8 cellular contexts compared by ENCODE assay signal in the genomic region with DNA sequence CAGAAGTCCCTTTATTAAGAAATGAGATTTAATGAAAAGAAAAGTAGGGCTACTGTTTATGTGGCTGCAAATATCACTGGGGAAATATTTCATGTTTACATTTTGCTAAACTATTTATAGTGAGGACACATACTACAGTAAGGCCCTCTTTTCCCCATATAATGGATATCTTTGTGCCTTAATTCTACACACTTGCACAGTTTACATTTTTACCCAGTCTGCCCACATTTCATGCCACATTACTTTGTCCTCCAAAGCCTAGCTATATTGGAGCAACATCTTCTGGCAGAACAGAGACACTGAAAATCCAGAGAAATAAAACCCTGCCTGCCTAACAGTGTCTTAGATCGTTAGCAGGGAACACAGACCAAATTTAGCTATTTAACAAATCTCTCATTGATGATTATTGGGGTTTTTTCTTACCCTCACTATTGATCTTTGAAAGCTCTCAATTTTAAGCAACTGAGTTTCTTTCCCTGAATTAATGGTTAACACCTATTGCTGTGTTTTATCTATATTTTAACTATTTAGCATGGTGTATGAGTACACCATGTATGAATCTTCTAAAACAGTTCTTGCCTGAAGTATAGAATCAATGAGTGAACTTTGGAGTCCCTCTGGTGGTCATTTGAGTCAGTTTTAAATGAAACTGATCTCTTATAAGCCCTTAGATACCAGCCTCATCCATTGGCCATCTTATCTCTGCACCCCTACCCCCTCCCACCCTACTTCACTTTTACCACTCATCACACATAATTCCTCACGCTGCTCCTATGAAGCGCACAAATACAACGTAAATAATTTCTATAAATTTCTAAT.
DNase-seq lines count a peak whose midpoint lies in the region; ATAC-seq and TF ChIP-seq lines count a peak whose summit lies in the region.

No MANE protein-coding gene starts in this region.

- no peaks in the 10 kb centered on the region for H3K9me3 ChIP-seq in Karpas-422 (ENCODE audit: low read length)
- no peaks in the 10 kb centered on the region for H3K9me3 ChIP-seq in CD4-positive, alpha-beta T cell (ENCODE audit: control insufficient read depth, low read length)

- DNase-seq in ELR (ENCODE audit: low read depth) (peak; percentile 74), Karpas-422 (peak; percentile 77), left kidney (ENCODE audit: low read depth, low spot score) (peak; percentile 66)
- DNase-seq in CD4-positive, alpha-beta T cell = no peak
- no peak for DNase-seq in activated T-helper 2 cell treated with anti-CD3 and anti-CD28 coated beads, Interferon-gamma antibody, Interleukin-2, Interleukin-4, amounts not matched to agents 10 μg/mL and 5 μg/mL and 100 μg/mL, durations not matched to agents 14 hours and 24 hours and 36 hours (ENCODE audit: low spot score)

- intact Hi-C loops in CD4-positive, alpha-beta T cell (cut with DNase I, micrococcal nuclease) = loop anchor here in 1 of 2 experiments (2.0 kb wide), 1 partner anchor 1574 kb away; no protein-coding TSS in a partner anchor
- intact Hi-C loops in activated T-helper 2 cell treated with anti-CD3 and anti-CD28 coated beads, Interferon-gamma antibody, Interleukin-2, Interleukin-4, amounts not matched to agents 10 μg/mL and 5 μg/mL and 100 μg/mL, durations not matched to agents 14 hours and 24 hours and 36 hours (cut with micrococcal nuclease) = loop anchor here (5.0 to 10.0 kb wide), 2 partner anchors 101 to 1574 kb away; no protein-coding TSS in a partner anchor

- CTCF ChIA-PET in CD4-positive, alpha-beta T cell (lab: Charles Lee) = no interaction called here

- H2AFZ ChIP-seq in Karpas-422 (ENCODE audit: low read length) = no peak overlapping the region

- no peaks in the 10 kb centered on the region for H3K27me3 ChIP-seq in Karpas-422 (ENCODE audit: low read length)
- H3K27me3 ChIP-seq in CD4-positive, alpha-beta T cell (ENCODE audit: control insufficient read depth, insufficient read depth, low read length) = no peaks in the 10 kb centered on the region

- peak; percentile 65 for TF ChIP-seq CTCF in VCaP (conservative IDR thresholded peaks at IDR 0.05)
- TF ChIP-seq CTCF in CD4-positive, alpha-beta T cell (IDR thresholded peaks at IDR 0.05) = no peak

- H3K4me3 Mint-ChIP-seq in CD4-positive, alpha-beta T cell = no peak overlapping the region
- H3K4me3 Mint-ChIP-seq in activated T-helper 2 cell treated with anti-CD3 and anti-CD28 coated beads, Interferon-gamma antibody, Interleukin-2, Interleukin-4, amounts not matched to agents 10 μg/mL and 5 μg/mL and 100 μg/mL, durations not matched to agents 14 hours and 24 hours and 36 hours (ENCODE audit: low read depth) = no peak overlapping the region

- POLR2A ChIA-PET in CD4-positive, alpha-beta T cell (lab: Charles Lee) = no interaction called here

- H3K4me3 ChIP-seq in Karpas-422 (ENCODE audit: low read length) = no peak overlapping the region

- H3K9me3 Mint-ChIP-seq in CD4-positive, alpha-beta T cell = no peaks in the 10 kb centered on the region
- no peaks in the 10 kb centered on the region for H3K9me3 Mint-ChIP-seq in activated T-helper 2 cell treated with anti-CD3 and anti-CD28 coated beads, Interferon-gamma antibody, Interleukin-2, Interleukin-4, amounts not matched to agents 10 μg/mL and 5 μg/mL and 100 μg/mL, durations not matched to agents 14 hours and 24 hours and 36 hours

- peaks cover 10% of the 10 kb centered on the region for H3K27me3 Mint-ChIP-seq in CD4-positive, alpha-beta T cell
- H3K27me3 Mint-ChIP-seq in activated T-helper 2 cell treated with anti-CD3 and anti-CD28 coated beads, Interferon-gamma antibody, Interleukin-2, Interleukin-4, amounts not matched to agents 10 μg/mL and 5 μg/mL and 100 μg/mL, durations not matched to agents 14 hours and 24 hours and 36 hours (ENCODE audit: low read depth) = peaks cover 11% of the 10 kb centered on the region

- no peaks in the 10 kb centered on the region for H4K20me1 ChIP-seq in Karpas-422 (ENCODE audit: insufficient read depth, low read depth, low read length)

- H3K36me3 ChIP-seq in Karpas-422 (ENCODE audit: insufficient read depth, low read length) = no peaks in the 10 kb centered on the region

- no peak overlapping the region for H3K9ac ChIP-seq in Karpas-422 (ENCODE audit: low read length)

- H3K4me1 Mint-ChIP-seq in CD4-positive, alpha-beta T cell (ENCODE audit: low read depth) = no peaks in the 10 kb centered on the region
- H3K4me1 Mint-ChIP-seq in activated T-helper 2 cell treated with anti-CD3 and anti-CD28 coated beads, Interferon-gamma antibody, Interleukin-2, Interleukin-4, amounts not matched to agents 10 μg/mL and 5 μg/mL and 100 μg/mL, durations not matched to agents 14 hours and 24 hours and 36 hours (ENCODE audit: low read depth) = peaks cover 3% of the 10 kb centered on the region

- H3K4me2 ChIP-seq in Karpas-422 (ENCODE audit: low read depth, low read length, poor library complexity, severe bottlenecking) = no peak overlapping the region

- peak; percentile 85 for ATAC-seq in GM21381 (IDR thresholded peaks at IDR 0.05; ENCODE audit: unreplicated experiment)
- no peak for ATAC-seq in HG02970 (IDR thresholded peaks at IDR 0.05; ENCODE audit: low FRiP score, unreplicated experiment)
- no peak for ATAC-seq in CD4-positive, alpha-beta T cell (ENCODE audit: poor library complexity)

- H3K27ac ChIP-seq in Karpas-422 (ENCODE audit: low read length) (no peak overlapping the region), VCaP (no peak overlapping the region)
- no peak overlapping the region for H3K27ac ChIP-seq in CD4-positive, alpha-beta T cell (ENCODE audit: low read depth, low read length)

- H3K27ac Mint-ChIP-seq in CD4-positive, alpha-beta T cell = no peak overlapping the region
- no peak overlapping the region for H3K27ac Mint-ChIP-seq in activated T-helper 2 cell treated with anti-CD3 and anti-CD28 coated beads, Interferon-gamma antibody, Interleukin-2, Interleukin-4, amounts not matched to agents 10 μg/mL and 5 μg/mL and 100 μg/mL, durations not matched to agents 14 hours and 24 hours and 36 hours

- H3K4me1 ChIP-seq in Karpas-422 (ENCODE audit: low read length) = no peaks in the 10 kb centered on the region

- H3K36me3 Mint-ChIP-seq in CD4-positive, alpha-beta T cell (ENCODE audit: low read depth) = no peaks in the 10 kb centered on the region
- H3K36me3 Mint-ChIP-seq in activated T-helper 2 cell treated with anti-CD3 and anti-CD28 coated beads, Interferon-gamma antibody, Interleukin-2, Interleukin-4, amounts not matched to agents 10 μg/mL and 5 μg/mL and 100 μg/mL, durations not matched to agents 14 hours and 24 hours and 36 hours (ENCODE audit: low read depth) = no peaks in the 10 kb centered on the region

- no peaks in the 10 kb centered on the region for H3K79me2 ChIP-seq in Karpas-422 (ENCODE audit: low read length)

- no peaks in the 10 kb centered on the region for H3K9me2 ChIP-seq in Karpas-422 (replicated peaks; ENCODE audit: insufficient read depth, low read length)

Comparison
In these comparisons a context has a peak if more than half of its experiments do, and no peak if none do; other contexts are left out.
1. DNase-seq: peak in ELR (single experiment), Karpas-422 (single experiment) and left kidney (single experiment); none in CD4-positive, alpha-beta T cell (0 of 10) and activated T-helper 2 cell treated with anti-CD3 and anti-CD28 coated beads, Interferon-gamma antibody, Interleukin-2, Interleukin-4, amounts not matched to agents 10 μg/mL and 5 μg/mL and 100 μg/mL, durations not matched to agents 14 hours and 24 hours and 36 hours (single experiment).